In the genomic region with DNA sequence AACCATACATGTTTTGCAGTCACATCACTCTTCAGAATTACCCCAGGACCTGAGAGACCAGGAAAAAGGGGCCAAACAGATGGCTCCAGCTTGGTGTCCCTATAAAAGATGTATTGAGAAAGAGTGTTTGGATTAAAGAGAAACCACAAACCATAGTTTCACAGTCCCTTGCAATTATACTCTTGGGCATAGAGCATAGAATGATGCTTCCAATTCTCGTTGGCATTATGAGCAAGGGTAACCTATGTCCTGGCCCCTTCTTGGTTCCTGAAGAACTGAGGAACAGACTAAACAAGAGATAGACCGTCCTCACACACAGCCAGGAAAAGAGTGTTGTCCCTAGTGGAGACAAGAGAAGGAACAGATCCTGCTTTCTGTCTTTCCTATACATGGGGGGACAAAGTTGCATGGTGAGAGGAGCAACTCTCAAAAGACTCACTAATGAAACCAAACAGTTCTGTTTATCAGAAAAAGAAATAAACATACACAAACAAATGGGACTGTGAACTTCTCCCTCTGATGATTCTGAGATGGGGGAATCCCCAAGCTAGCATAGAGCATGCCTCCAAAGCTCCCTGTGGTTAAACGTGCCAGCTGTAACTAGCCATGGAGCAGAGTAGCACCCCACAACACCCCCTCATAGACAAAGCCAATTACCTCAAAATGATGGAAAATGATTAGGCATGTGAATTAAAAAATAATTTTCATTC, we compare ENCODE assay signal across 1 cellular context.
TF ChIP-seq lines count a peak whose summit lies in the region.

No MANE protein-coding gene starts in this region.

TF ChIP-seq in IMR-90, 13 proteins besides CTCF, POLR2A, EP300 and RAD21 (continued from another document):
- TF ChIP-seq, protein P1, sequence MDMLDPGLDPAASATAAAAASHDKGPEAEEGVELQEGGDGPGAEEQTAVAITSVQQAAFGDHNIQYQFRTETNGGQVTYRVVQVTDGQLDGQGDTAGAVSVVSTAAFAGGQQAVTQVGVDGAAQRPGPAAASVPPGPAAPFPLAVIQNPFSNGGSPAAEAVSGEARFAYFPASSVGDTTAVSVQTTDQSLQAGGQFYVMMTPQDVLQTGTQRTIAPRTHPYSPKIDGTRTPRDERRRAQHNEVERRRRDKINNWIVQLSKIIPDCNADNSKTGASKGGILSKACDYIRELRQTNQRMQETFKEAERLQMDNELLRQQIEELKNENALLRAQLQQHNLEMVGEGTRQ (IDR thresholded peaks at IDR 0.05; ENCODE audit: low read depth, low read length), result no peak
- no peak for TF ChIP-seq MAZ (IDR thresholded peaks at IDR 0.05; ENCODE audit: borderline replicate concordance, low read depth, low read length)
- TF ChIP-seq CHD1 (IDR thresholded peaks at IDR 0.05; ENCODE audit: low read depth, low read length), result no peak
- TF ChIP-seq FOS (IDR thresholded peaks at IDR 0.05; ENCODE audit: low read depth, low read length), result no peak
- TF ChIP-seq MAFK (IDR thresholded peaks at IDR 0.05; ENCODE audit: low read depth, low read length), result no peak
- no peak for TF ChIP-seq RFX5 (IDR thresholded peaks at IDR 0.05; ENCODE audit: low read depth, low read length)
- TF ChIP-seq NFE2L2 (IDR thresholded peaks at IDR 0.05; ENCODE audit: low read depth, low read length), result no peak
- no peak for TF ChIP-seq BHLHE40 (IDR thresholded peaks at IDR 0.05; ENCODE audit: low read depth, low read length)
- no peak for TF ChIP-seq RCOR1 (IDR thresholded peaks at IDR 0.05; ENCODE audit: insufficient replicate concordance, low read length)
- TF ChIP-seq MXI1 (IDR thresholded peaks at IDR 0.05; ENCODE audit: borderline replicate concordance, low read depth, low read length), result no peak
